ENCODE assay signal across 15 cellular contexts in genomic region chr4:149311076-149311475, GRCh38.
A peak's percentile ranks its signal among the peaks of the same experiment; 100 is the strongest.
DNase-seq lines count a peak whose midpoint lies in the region; ATAC-seq and TF ChIP-seq lines count a peak whose summit lies in the region.
"Had no signal": no experiment of that assay in that cellular context is flagged by ENCODE, and none has a peak within 500 bp of the region (broad histone marks: within the 10 kb centered on the region; RNA-seq: fewer than 3 reads in every experiment).

No MANE protein-coding gene starts in this region.

- H4K20me1 ChIP-seq in OCI-LY3 (ENCODE audit: insufficient read depth, low read length) = no peaks in the 10 kb centered on the region

- H3K4me1 ChIP-seq in OCI-LY3 (ENCODE audit: low read length) = peaks cover 32% of the 10 kb centered on the region

- DNase-seq in A172 (ENCODE audit: low spot score) (peak; percentile 51), GM04503 (ENCODE audit: low read depth) (peak; percentile 9), fibroblast of mammary gland (ENCODE audit: low read depth) (peak; percentile 16), coronary artery (ENCODE audit: low spot score) (no peak), NOMO-1 treated with DMSO at 0.1 percent for 48 hours (lab: John Stamatoyannopoulos, UW; ENCODE audit: unreplicated experiment) (no peak), cerebellar cortex (ENCODE audit: low spot score) (no peak)
- DNase-seq: 8988T, KBM-7, NCI-H1092, NCI-H2227 treated with DMSO at 0.1 percent for 48 hours, NCI-H526 had no signal

- H3K27me3 ChIP-seq in OCI-LY3 (ENCODE audit: low read depth, low read length) = no peaks in the 10 kb centered on the region

- H3K9ac ChIP-seq in OCI-LY3 (ENCODE audit: low read length) = no peak overlapping the region

- no peak overlapping the region for H3K4me2 ChIP-seq in OCI-LY3 (ENCODE audit: low read length)

- H3K4me3 ChIP-seq in OCI-LY3 (ENCODE audit: low read length) (no peak overlapping the region), fibroblast of mammary gland (ENCODE audit: control insufficient read depth, low read depth, low read length) (no peak overlapping the region), coronary artery (no peak overlapping the region)
- H3K4me3 ChIP-seq: SK-N-MC had no signal

- ATAC-seq in GM21717 (IDR thresholded peaks at IDR 0.05; ENCODE audit: unreplicated experiment) = no peak
- ATAC-seq: Right ventricle myocardium inferior had no signal

- H3K9me3 ChIP-seq in OCI-LY3 (ENCODE audit: insufficient read depth, low read length) = peaks cover 40% of the 10 kb centered on the region

- TF ChIP-seq CTCF in OCI-LY3 (IDR thresholded peaks at IDR 0.05; ENCODE audit: low read depth, low read length) = no peak
- TF ChIP-seq CTCF in fibroblast of mammary gland (conservative IDR thresholded peaks at IDR 0.05; ENCODE audit: control insufficient read depth, insufficient read depth, low read depth, low read length) = no peak
- TF ChIP-seq CTCF in coronary artery (IDR thresholded peaks at IDR 0.05) = no peak

- H3K79me2 ChIP-seq in OCI-LY3 (ENCODE audit: low read length) = no peaks in the 10 kb centered on the region

- H2AFZ ChIP-seq in OCI-LY3 (ENCODE audit: low read depth, low read length) = peak overlapping the region; percentile 77; the same call in 1 of the 2 replicates

- H3K36me3 ChIP-seq in OCI-LY3 (replicated peaks; ENCODE audit: low read depth, low read length) = peaks cover 35% of the 10 kb centered on the region

- H3K27ac ChIP-seq in OCI-LY3 (ENCODE audit: low read length) (no peak overlapping the region), coronary artery (no peak overlapping the region)
- H3K27ac ChIP-seq: SK-N-MC had no signal

Comparison
In these comparisons a context has a peak if more than half of its experiments do, and no peak if none do; other contexts are left out.
1. DNase-seq: peak in A172 (single experiment), GM04503 (single experiment) and fibroblast of mammary gland (single experiment); none in coronary artery (single experiment), NOMO-1 treated with DMSO at 0.1 percent for 48 hours (single experiment) and cerebellar cortex (single experiment).